Comparison of ENCODE assay signal across 26 cellular contexts in the genomic region with DNA sequence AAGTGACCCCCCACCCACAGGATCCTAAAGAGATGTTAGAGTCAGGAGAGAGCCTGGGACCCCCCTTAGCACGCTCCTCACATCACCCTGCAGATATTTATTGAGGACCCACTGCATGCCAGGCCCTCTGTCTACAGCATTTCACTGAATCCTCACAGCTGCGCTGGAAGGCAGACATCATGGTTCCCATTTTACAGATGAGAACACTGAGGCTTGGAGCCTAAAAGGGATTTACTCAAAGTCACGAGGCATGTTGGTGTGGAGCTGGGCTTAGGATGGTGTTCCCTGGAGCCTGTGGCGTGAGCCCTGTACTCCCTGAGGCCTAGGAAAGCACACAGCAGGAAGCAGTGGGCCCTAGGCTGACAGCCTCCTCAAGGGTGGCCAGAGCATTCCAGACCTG. TPM values are rescaled to one million over a fixed set of nuclear protein-coding genes. Genes with fewer than 3 reads are reported as not detected.
"Had no signal": no experiment of that assay in that cellular context is flagged by ENCODE, and none has a peak within 500 bp of the region (broad histone marks: within the 10 kb centered on the region; RNA-seq: fewer than 3 reads in every experiment).

No MANE protein-coding gene starts in this region.

- H2AFZ ChIP-seq: parathyroid adenoma had no signal

- H3K9ac ChIP-seq: parathyroid adenoma had no signal

- H3K4me3 ChIP-seq: ovary, psoas muscle, skin epidermis, smooth muscle cell, spleen, stomach, thoracic aorta, thyroid gland, tibial nerve, upper lobe of left lung had no signal

- H3K4me2 ChIP-seq: smooth muscle cell had no signal

- DNase-seq: naive B cell; naive thymus-derived CD8-positive, alpha-beta T cell; nephron progenitor cell; occipital lobe; ovary; right cardiac atrium; spleen; stimulated activated CD4-positive, alpha-beta T cell treated with anti-CD3 and anti-CD28 coated beads, Interleukin-12 subunit alpha, Interleukin-12 subunit beta, amount 100 ng/mL, for 4 hours; stimulated activated CD4-positive, alpha-beta T cell treated with anti-CD3 and anti-CD28 coated beads, Interleukin-1b, Interleukin-23, amount 100 ng/mL, for 48 hours; stimulated activated CD4-positive, alpha-beta T cell treated with anti-CD3 and anti-CD28 coated beads, Interleukin-4, amount 100 ng/mL, for 1 hour; stimulated activated CD4-positive, alpha-beta T cell treated with anti-CD3 and anti-CD28 coated beads, Interleukin-4, amount 100 ng/mL, for 4 hours; stimulated activated CD8-positive, alpha-beta memory T cell treated with anti-CD3 and anti-CD28 coated beads, Interleukin-4, amount 100 ng/mL, for 48 hours; stimulated activated naive B cell treated with anti-CD40 and anti-IgM and Interleukin-4, amounts not matched to agents 10 μg/mL and 1 μg/mL and 100 μg/mL, for 72 hours; stimulated activated naive CD4-positive, alpha-beta T cell treated with Interleukin-2 at 50 U/mL for 16 hours; stomach; thyroid gland; upper lobe of left lung had no signal

- H3K9me3 ChIP-seq: ovary, psoas muscle, stomach, thoracic aorta, thyroid gland had no signal

- H3K79me2 ChIP-seq: parathyroid adenoma had no signal

- H3K36me3 ChIP-seq: ovary, spleen, stomach, thoracic aorta, thyroid gland, tibial nerve, upper lobe of left lung had no signal

- H3K27me3 ChIP-seq: ovary, thyroid gland, tibial nerve, upper lobe of left lung had no signal

- H3K27ac ChIP-seq: ovary, parathyroid adenoma, psoas muscle, skin epidermis, spleen, stomach, thoracic aorta, thyroid gland, tibial nerve, upper lobe of left lung had no signal

- H3K4me1 ChIP-seq: parathyroid adenoma, psoas muscle, spleen, stomach, thyroid gland, tibial nerve, upper lobe of left lung had no signal

- ATAC-seq: naive thymus-derived CD8-positive, alpha-beta T cell; natural killer cell treated with Interleukin-12 subunit alpha and Interleukin-12 subunit beta and Interleukin-15 and Interleukin-18, amount 100 ng/mL, for 72 hours; psoas muscle; sciatic nerve; stimulated activated naive B cell treated with anti-CD40 and anti-IgM and Interleukin-4, amounts not matched to agents 10 μg/mL and 1 μg/mL and 100 μg/mL, for 72 hours had no signal

- FAIRE-seq: urothelium cell line had no signal

RNA-seq across cellular contexts. Expression of a gene that starts 39.2 kb away (rescaled TPM):
- polyA plus RNA-seq: naive thymus-derived CD8-positive, alpha-beta T cell had no signal
